In genomic region chr10:91632671-91633550, GRCh38 we compare ENCODE assay signal across 1 cellular context.
TF ChIP-seq lines count a peak whose summit lies in the region.

PPP1R3C (minus strand) TSS chr10:91633071; CDS start chr10:91632969, 102 bp downstream.

TF ChIP-seq in HepG2, 621 proteins besides CTCF, POLR2A, EP300 and RAD21 (continued from another document and continues in another):
- 0 out of 2 replicates have a peak, but pooled peaks have one; percentile 71 for TF ChIP-seq AFF4 (CRISPR knock-in tag; IDR thresholded peaks at IDR 0.05)
- peak; percentile 100 for TF ChIP-seq POGZ (CRISPR knock-in tag; IDR thresholded peaks at IDR 0.05)
- TF ChIP-seq ZNF33B (CRISPR knock-in tag; IDR thresholded peaks at IDR 0.05): peak; percentile 98
- TF ChIP-seq ARID4A (CRISPR knock-in tag; IDR thresholded peaks at IDR 0.05; ENCODE audit: borderline replicate concordance): peak; percentile 90
- no peak for TF ChIP-seq CHCHD3 (CRISPR knock-in tag; IDR thresholded peaks at IDR 0.05)
- peak; percentile 39 for TF ChIP-seq YY1 (IDR thresholded peaks at IDR 0.05; ENCODE audit: insufficient read depth, insufficient replicate concordance, low read depth, low read length)
- TF ChIP-seq ZFP36L2 (CRISPR knock-in tag; IDR thresholded peaks at IDR 0.05): 0 out of 2 replicates have a peak, but pooled peaks have one; percentile 68
- peak; percentile 91; the same call in 1 of the 2 replicates for TF ChIP-seq ZNF589 (CRISPR knock-in tag; conservative IDR thresholded peaks at IDR 0.05)
- peak; percentile 17; the same call in 1 of the 2 replicates for TF ChIP-seq ONECUT2 (CRISPR knock-in tag; IDR thresholded peaks at IDR 0.05)
- TF ChIP-seq NRL (CRISPR knock-in tag; IDR thresholded peaks at IDR 0.05; ENCODE audit: borderline replicate concordance): peak; percentile 99
- TF ChIP-seq MEF2D (CRISPR knock-in tag; IDR thresholded peaks at IDR 0.05): peak; percentile 94
- peak; percentile 92 for TF ChIP-seq HDAC2 (CRISPR knock-in tag; IDR thresholded peaks at IDR 0.05)
- peak; percentile 97 for TF ChIP-seq TFAP4 (IDR thresholded peaks at IDR 0.05; ENCODE audit: borderline replicate concordance, low read depth)
- TF ChIP-seq TSC22D2 (CRISPR knock-in tag; IDR thresholded peaks at IDR 0.05; ENCODE audit: borderline replicate concordance): peak; percentile 90
- peak; percentile 26 for TF ChIP-seq SP140L (CRISPR knock-in tag; IDR thresholded peaks at IDR 0.05; ENCODE audit: borderline replicate concordance)
- peak; percentile 73 for TF ChIP-seq PAXIP1 (CRISPR knock-in tag; conservative IDR thresholded peaks at IDR 0.05)
- no peak for TF ChIP-seq CHD2 (IDR thresholded peaks at IDR 0.05; ENCODE audit: low read depth, low read length)
- no peak for TF ChIP-seq GABPA (IDR thresholded peaks at IDR 0.05; ENCODE audit: low read depth, low read length)
- TF ChIP-seq GABPA (CRISPR knock-in tag; IDR thresholded peaks at IDR 0.05; ENCODE audit: low read depth): no peak
- TF ChIP-seq MTF2 (CRISPR knock-in tag; IDR thresholded peaks at IDR 0.05; ENCODE audit: borderline replicate concordance): peak; percentile 98
- TF ChIP-seq NR1H2 (CRISPR knock-in tag; IDR thresholded peaks at IDR 0.05; ENCODE audit: borderline replicate concordance, low read depth): peak; percentile 82
- TF ChIP-seq ZFP82 (CRISPR knock-in tag; IDR thresholded peaks at IDR 0.05; ENCODE audit: borderline replicate concordance): peak; percentile 99
- TF ChIP-seq HHEX (CRISPR knock-in tag; IDR thresholded peaks at IDR 0.05): no peak
- peak; percentile 98 for TF ChIP-seq ZNF253 (CRISPR knock-in tag; IDR thresholded peaks at IDR 0.05; ENCODE audit: borderline replicate concordance)
- peak; percentile 64 for TF ChIP-seq ETV6 (CRISPR knock-in tag; conservative IDR thresholded peaks at IDR 0.05)
- TF ChIP-seq ZBTB34 (CRISPR knock-in tag; IDR thresholded peaks at IDR 0.05): peak; percentile 89
- TF ChIP-seq ZNF205 (CRISPR knock-in tag; IDR thresholded peaks at IDR 0.05): peak; percentile 97
- peak; percentile 49; the same call in 1 of the 2 replicates for TF ChIP-seq ETV5 (CRISPR knock-in tag; IDR thresholded peaks at IDR 0.05; ENCODE audit: borderline replicate concordance)
- peak; percentile 92 for TF ChIP-seq ZNF546 (CRISPR knock-in tag; conservative IDR thresholded peaks at IDR 0.05)
- no peak for TF ChIP-seq NFE2L2 (IDR thresholded peaks at IDR 0.05; ENCODE audit: low read length)
- TF ChIP-seq FOXM1 (CRISPR knock-in tag; IDR thresholded peaks at IDR 0.05): 0 out of 2 replicates have a peak, but pooled peaks have one; percentile 69
- TF ChIP-seq SRSF4 (IDR thresholded peaks at IDR 0.05; ENCODE audit: low read depth, low read length, poor library complexity, severe bottlenecking): no peak
- no peak; the same call in 1 of the 2 replicates for TF ChIP-seq ZNF281 (CRISPR knock-in tag; IDR thresholded peaks at IDR 0.05; ENCODE audit: borderline replicate concordance)
- peak; percentile 97; the same call in 1 of the 2 replicates for TF ChIP-seq YEATS4 (CRISPR knock-in tag; IDR thresholded peaks at IDR 0.05; ENCODE audit: borderline replicate concordance)
- TF ChIP-seq, protein P1, sequence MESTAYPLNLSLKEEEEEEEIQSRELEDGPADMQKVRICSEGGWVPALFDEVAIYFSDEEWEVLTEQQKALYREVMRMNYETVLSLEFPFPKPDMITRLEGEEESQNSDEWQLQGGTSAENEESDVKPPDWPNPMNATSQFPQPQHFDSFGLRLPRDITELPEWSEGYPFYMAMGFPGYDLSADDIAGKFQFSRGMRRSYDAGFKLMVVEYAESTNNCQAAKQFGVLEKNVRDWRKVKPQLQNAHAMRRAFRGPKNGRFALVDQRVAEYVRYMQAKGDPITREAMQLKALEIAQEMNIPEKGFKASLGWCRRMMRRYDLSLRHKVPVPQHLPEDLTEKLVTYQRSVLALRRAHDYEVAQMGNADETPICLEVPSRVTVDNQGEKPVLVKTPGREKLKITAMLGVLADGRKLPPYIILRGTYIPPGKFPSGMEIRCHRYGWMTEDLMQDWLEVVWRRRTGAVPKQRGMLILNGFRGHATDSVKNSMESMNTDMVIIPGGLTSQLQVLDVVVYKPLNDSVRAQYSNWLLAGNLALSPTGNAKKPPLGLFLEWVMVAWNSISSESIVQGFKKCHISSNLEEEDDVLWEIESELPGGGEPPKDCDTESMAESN (CRISPR knock-in tag; conservative IDR thresholded peaks at IDR 0.05): peak; percentile 90
- TF ChIP-seq ZNF138 (CRISPR knock-in tag; IDR thresholded peaks at IDR 0.05; ENCODE audit: low read depth): peak; percentile 96
- TF ChIP-seq ZSCAN29 (CRISPR knock-in tag; conservative IDR thresholded peaks at IDR 0.05): peak; percentile 92
- peak; percentile 94 for TF ChIP-seq BHLHE40 (IDR thresholded peaks at IDR 0.05; ENCODE audit: low read length)
- TF ChIP-seq ZFX (CRISPR knock-in tag; IDR thresholded peaks at IDR 0.05; ENCODE audit: low read depth): peak; percentile 90
- peak; percentile 88 for TF ChIP-seq BRD4 (CRISPR knock-in tag; IDR thresholded peaks at IDR 0.05)
- TF ChIP-seq ZNF543 (CRISPR knock-in tag; IDR thresholded peaks at IDR 0.05): peak; percentile 96
- TF ChIP-seq MBD4 (IDR thresholded peaks at IDR 0.05; ENCODE audit: borderline replicate concordance, low read length): no peak
- TF ChIP-seq, protein P2, sequence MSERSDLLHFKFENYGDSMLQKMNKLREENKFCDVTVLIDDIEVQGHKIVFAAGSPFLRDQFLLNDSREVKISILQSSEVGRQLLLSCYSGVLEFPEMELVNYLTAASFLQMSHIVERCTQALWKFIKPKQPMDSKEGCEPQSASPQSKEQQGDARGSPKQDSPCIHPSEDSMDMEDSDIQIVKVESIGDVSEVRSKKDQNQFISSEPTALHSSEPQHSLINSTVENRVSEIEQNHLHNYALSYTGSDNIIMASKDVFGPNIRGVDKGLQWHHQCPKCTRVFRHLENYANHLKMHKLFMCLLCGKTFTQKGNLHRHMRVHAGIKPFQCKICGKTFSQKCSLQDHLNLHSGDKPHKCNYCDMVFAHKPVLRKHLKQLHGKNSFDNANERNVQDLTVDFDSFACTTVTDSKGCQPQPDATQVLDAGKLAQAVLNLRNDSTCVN (CRISPR knock-in tag; IDR thresholded peaks at IDR 0.05; ENCODE audit: borderline replicate concordance): peak; percentile 89
- TF ChIP-seq ZNF549 (CRISPR knock-in tag; IDR thresholded peaks at IDR 0.05): peak; percentile 81; the same call in 1 of the 2 replicates
